Comparison of ENCODE assay signal across 1 cellular context in genomic region chr3:143283432-143284128, GRCh38.
TF ChIP-seq lines count a peak whose summit lies in the region.

No MANE protein-coding gene starts in this region.

TF ChIP-seq in K562, 482 proteins besides CTCF, POLR2A, EP300 and RAD21 (continued from another document and continues in another):
- no peak for TF ChIP-seq ZBTB49 (CRISPR knock-in tag; IDR thresholded peaks at IDR 0.05; ENCODE audit: borderline replicate concordance)
- TF ChIP-seq CBFA2T2 (conservative IDR thresholded peaks at IDR 0.05) = peak; percentile 97
- no peak for TF ChIP-seq HLTF (IDR thresholded peaks at IDR 0.05)
- no peak for TF ChIP-seq ARHGAP35 (IDR thresholded peaks at IDR 0.05; ENCODE audit: partially characterized antibody)
- TF ChIP-seq FOXO4 (CRISPR knock-in tag; IDR thresholded peaks at IDR 0.05) = no peak
- no peak for TF ChIP-seq FOXK1 (CRISPR knock-in tag; IDR thresholded peaks at IDR 0.05; ENCODE audit: borderline replicate concordance)
- TF ChIP-seq E2F3 (CRISPR knock-in tag; IDR thresholded peaks at IDR 0.05) = no peak
- no peak for TF ChIP-seq MEF2A (IDR thresholded peaks at IDR 0.05; ENCODE audit: control insufficient read depth, low read depth, low read length)
- TF ChIP-seq ETV1 (tag; conservative IDR thresholded peaks at IDR 0.05; ENCODE audit: low read depth) = no peak
- TF ChIP-seq SMAD4 (CRISPR knock-in tag; conservative IDR thresholded peaks at IDR 0.05) = peak; percentile 85
- TF ChIP-seq ZNF224 (CRISPR knock-in tag; IDR thresholded peaks at IDR 0.05) = no peak
- TF ChIP-seq PML (IDR thresholded peaks at IDR 0.05; ENCODE audit: low read length) = peak; percentile 91
- no peak for TF ChIP-seq USF1 (CRISPR knock-in tag; IDR thresholded peaks at IDR 0.05)
- no peak for TF ChIP-seq GABPA (tag; conservative IDR thresholded peaks at IDR 0.05; ENCODE audit: low read depth)
- no peak for TF ChIP-seq CREB3L1 (IDR thresholded peaks at IDR 0.05; ENCODE audit: borderline replicate concordance, low read depth)
- no peak for TF ChIP-seq CSDE1 (IDR thresholded peaks at IDR 0.05)
- no peak for TF ChIP-seq HSF4 (CRISPR knock-in tag; IDR thresholded peaks at IDR 0.05; ENCODE audit: borderline replicate concordance)
- no peak for TF ChIP-seq HBP1 (CRISPR knock-in tag; IDR thresholded peaks at IDR 0.05)
- TF ChIP-seq ETV5 (CRISPR knock-in tag; IDR thresholded peaks at IDR 0.05; ENCODE audit: low read depth) = peak; percentile 23; the same call in 1 of the 2 replicates
- no peak for TF ChIP-seq FOXA1 (IDR thresholded peaks at IDR 0.05; ENCODE audit: borderline replicate concordance)
- no peak for TF ChIP-seq ZKSCAN8 (CRISPR knock-in tag; IDR thresholded peaks at IDR 0.05)
- TF ChIP-seq NFE2 (IDR thresholded peaks at IDR 0.05; ENCODE audit: low read depth) = peak; percentile 10; the same call in 1 of the 2 replicates
- TF ChIP-seq ZNF395 (CRISPR knock-in tag; IDR thresholded peaks at IDR 0.05) = peak; percentile 59; the same call in 1 of the 2 replicates
- no peak for TF ChIP-seq SETDB1 (IDR thresholded peaks at IDR 0.05; ENCODE audit: low read length)
- TF ChIP-seq CC2D1A (IDR thresholded peaks at IDR 0.05) = peak; percentile 93; the same call in 1 of the 2 replicates
- TF ChIP-seq TAF9B (IDR thresholded peaks at IDR 0.05; ENCODE audit: partially characterized antibody) = no peak
- TF ChIP-seq ZNF253 (CRISPR knock-in tag; conservative IDR thresholded peaks at IDR 0.05) = no peak
- peak; percentile 79; the same call in 1 of the 2 replicates for TF ChIP-seq SMARCE1 (IDR thresholded peaks at IDR 0.05)
- TF ChIP-seq FOXA3 (CRISPR knock-in tag; conservative IDR thresholded peaks at IDR 0.05 in 1 of 2, IDR thresholded peaks at IDR 0.05 in 1 of 2) = no peak
- TF ChIP-seq CREBBP (IDR thresholded peaks at IDR 0.05; ENCODE audit: low read depth, low read length) = no peak
- no peak for TF ChIP-seq PBX2 (CRISPR knock-in tag; IDR thresholded peaks at IDR 0.05; ENCODE audit: low read depth)
- TF ChIP-seq PBX2 (tag; conservative IDR thresholded peaks at IDR 0.05; ENCODE audit: low read depth) = 0 out of 2 replicates have a peak, but pooled peaks have one; percentile 24
- no peak for TF ChIP-seq MLX (CRISPR knock-in tag; conservative IDR thresholded peaks at IDR 0.05)
- TF ChIP-seq NCOA4 (IDR thresholded peaks at IDR 0.05; ENCODE audit: partially characterized antibody) = no peak
- no peak for TF ChIP-seq ZNF589 (CRISPR knock-in tag; IDR thresholded peaks at IDR 0.05; ENCODE audit: low read depth)
- no peak for TF ChIP-seq PHF21A (IDR thresholded peaks at IDR 0.05; ENCODE audit: borderline replicate concordance, low read depth)
- TF ChIP-seq RB1 (IDR thresholded peaks at IDR 0.05; ENCODE audit: low read depth) = no peak
- TF ChIP-seq CBX2 (IDR thresholded peaks at IDR 0.05; ENCODE audit: insufficient read depth, low read length, poor library complexity, severe bottlenecking) = no peak
- TF ChIP-seq KDM4B (IDR thresholded peaks at IDR 0.05; ENCODE audit: borderline replicate concordance in 2 of 2, low read depth in 1 of 2) = no peak
- TF ChIP-seq BCOR (IDR thresholded peaks at IDR 0.05) = peak; percentile 45; the same call in 1 of the 2 replicates
- TF ChIP-seq NKRF (IDR thresholded peaks at IDR 0.05; ENCODE audit: borderline replicate concordance) = no peak
- no peak for TF ChIP-seq ZFP30 (CRISPR knock-in tag; IDR thresholded peaks at IDR 0.05; ENCODE audit: borderline replicate concordance)
- no peak for TF ChIP-seq RREB1 (CRISPR knock-in tag; IDR thresholded peaks at IDR 0.05)
- TF ChIP-seq NCOA2 (IDR thresholded peaks at IDR 0.05; ENCODE audit: partially characterized antibody in 2 of 2) = peak in 1 of 2 experiments; percentile 31
